ENCODE assay signal across 27 cellular contexts in the genomic region with DNA sequence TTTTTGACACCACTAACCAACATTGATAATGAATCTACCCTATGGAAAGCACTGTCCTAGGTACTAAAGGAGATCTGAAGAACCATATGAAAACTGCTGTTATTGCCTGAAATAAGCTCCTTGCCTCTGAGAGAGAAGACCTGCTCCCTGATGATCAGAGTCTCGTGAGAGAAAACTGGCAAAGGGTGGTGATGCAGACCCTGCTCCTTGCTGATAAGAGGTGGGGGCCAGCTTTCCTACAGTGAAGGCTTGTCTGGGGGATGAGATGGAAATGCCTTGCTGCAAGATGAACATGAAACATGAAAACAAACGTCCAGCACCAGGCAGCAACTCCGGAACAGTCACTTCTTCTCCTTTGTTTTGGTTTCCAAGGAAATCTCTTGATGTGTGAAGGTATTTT. TPM values are rescaled to one million over a fixed set of nuclear protein-coding genes. Genes with fewer than 3 reads are reported as not detected.
DNase-seq lines count a peak whose midpoint lies in the region; ATAC-seq and TF ChIP-seq lines count a peak whose summit lies in the region.
"Had no signal": no experiment of that assay in that cellular context is flagged by ENCODE, and none has a peak within 500 bp of the region (broad histone marks: within the 10 kb centered on the region; RNA-seq: fewer than 3 reads in every experiment).

No MANE protein-coding gene starts in this region.

- no peak for DNase-seq in activated CD4-positive, alpha-beta T cell treated with anti-CD3 and anti-CD28 coated beads, Interleukin-2, amount 10 ng/mL, durations not matched to agents 24 days and 14 days
- DNase-seq in activated CD4-positive, alpha-beta T cell treated with anti-CD3 and anti-CD28 coated beads, Interleukin-2, amount 50 U/mL, for 48 hours = no peak
- no peak for DNase-seq in CD4-positive, alpha-beta memory T cell
- DNase-seq in activated CD8-positive, alpha-beta T cell treated with anti-CD3 and anti-CD28 coated beads for 36 hours = no peak
- DNase-seq in central memory CD8-positive, alpha-beta T cell (ENCODE audit: low spot score in 2 of 2) = no peak
- DNase-seq in NCI-H2029 treated with DMSO at 0.1 percent for 48 hours (lab: John Stamatoyannopoulos, UW) (no peak), T1000 (lab: John Stamatoyannopoulos, UW) (no peak), DMS153 treated with DMSO at 0.1 percent for 48 hours (lab: John Stamatoyannopoulos, UW; ENCODE audit: unreplicated experiment) (no peak)
- DNase-seq: AML-193, cortex of kidney, DMS79 treated with DMSO at 0.1 percent for 48 hours, endodermal cell, foreskin keratinocyte, H9, heart left ventricle, NCI-H1105 treated with DMSO at 0.1 percent for 48 hours, NCI-H2029, NCI-H2227 treated with DMSO at 0.1 percent for 48 hours, NCI-H69, SIG-M5, spleen, trophoblast cell had no signal

- H3K36me3 Mint-ChIP-seq in activated CD4-positive, alpha-beta T cell treated with anti-CD3 and anti-CD28 coated beads, Interleukin-2, amount 10 ng/mL, durations not matched to agents 24 days and 14 days (ENCODE audit: low read depth) = peaks cover 88% of the 10 kb centered on the region
- peaks cover 71 to 87% of the 10 kb centered on the region in 2 donors for H3K36me3 Mint-ChIP-seq in CD4-positive, alpha-beta memory T cell
- peaks cover 96% of the 10 kb centered on the region for H3K36me3 Mint-ChIP-seq in activated CD8-positive, alpha-beta T cell treated with anti-CD3 and anti-CD28 coated beads for 36 hours (ENCODE audit: low read depth)
- H3K36me3 Mint-ChIP-seq in central memory CD8-positive, alpha-beta T cell (ENCODE audit: insufficient read depth) = peaks cover 49% of the 10 kb centered on the region

- no peak overlapping the region for H3K4me3 ChIP-seq in CD4-positive, alpha-beta memory T cell (ENCODE audit: low read length in 2 of 2)
- H3K4me3 ChIP-seq: ascending aorta, esophagus muscularis mucosa, heart left ventricle, lung, right atrium auricular region, spleen had no signal

- intact Hi-C loops in activated CD4-positive, alpha-beta T cell treated with anti-CD3 and anti-CD28 coated beads, Interleukin-2, amount 10 ng/mL, durations not matched to agents 24 days and 14 days (cut with micrococcal nuclease) = no loop called here
- intact Hi-C loops in CD4-positive, alpha-beta memory T cell (cut with micrococcal nuclease) = no loop called here
- intact Hi-C loops in activated CD8-positive, alpha-beta T cell treated with anti-CD3 and anti-CD28 coated beads for 36 hours (cut with micrococcal nuclease) = no loop called here

- no peaks in the 10 kb centered on the region for H3K9me3 ChIP-seq in CD4-positive, alpha-beta memory T cell (ENCODE audit: control insufficient read depth in 1 of 2, low read length in 2 of 2)
- H3K9me3 ChIP-seq: ascending aorta, esophagus muscularis mucosa, heart left ventricle, right atrium auricular region, spleen had no signal

- no peaks in the 10 kb centered on the region for H3K27me3 Mint-ChIP-seq in activated CD4-positive, alpha-beta T cell treated with anti-CD3 and anti-CD28 coated beads, Interleukin-2, amount 10 ng/mL, durations not matched to agents 24 days and 14 days
- H3K27me3 Mint-ChIP-seq in CD4-positive, alpha-beta memory T cell = no peaks in the 10 kb centered on the region
- no peaks in the 10 kb centered on the region for H3K27me3 Mint-ChIP-seq in activated CD8-positive, alpha-beta T cell treated with anti-CD3 and anti-CD28 coated beads for 36 hours
- H3K27me3 Mint-ChIP-seq in central memory CD8-positive, alpha-beta T cell = no peaks in the 10 kb centered on the region

- CTCF ChIA-PET in CD4-positive, alpha-beta memory T cell (lab: Charles Lee; ENCODE audit: partially characterized antibody) = interaction anchor here (1.5 to 6.2 kb wide), 6 partner anchors 27 to 167 kb away, joined by 5 to 59 read pairs (median 21); a partner anchor contains a TSS
- CTCF ChIA-PET in activated CD8-positive, alpha-beta T cell treated with anti-CD3 and anti-CD28 coated beads for 36 hours (lab: Charles Lee) = interaction anchor here (0.9 to 7.5 kb wide), 8 partner anchors 19 to 167 kb away, joined by 3 to 68 read pairs (median 4); a partner anchor contains a TSS

- no peak for ATAC-seq in activated CD8-positive, alpha-beta T cell treated with anti-CD3 and anti-CD28 coated beads for 36 hours
- no peak for ATAC-seq in central memory CD8-positive, alpha-beta T cell (replicated peaks; ENCODE audit: extremely low read depth, poor library complexity, severe bottlenecking)
- ATAC-seq: activated CD4-positive, CD25-positive, alpha-beta regulatory T cell treated with anti-CD3 and anti-CD28 coated beads, Interleukin-2, amount 50 U/mL, for 24 hours; foreskin keratinocyte; heart left ventricle had no signal

- peak overlapping the region; percentile 23 for H3K27ac ChIP-seq in CD4-positive, alpha-beta memory T cell (ENCODE audit: low read depth, low read length)
- H3K27ac ChIP-seq: ascending aorta, esophagus muscularis mucosa, foreskin keratinocyte, heart left ventricle, right atrium auricular region had no signal

- H3K27ac Mint-ChIP-seq in activated CD4-positive, alpha-beta T cell treated with anti-CD3 and anti-CD28 coated beads, Interleukin-2, amount 10 ng/mL, durations not matched to agents 24 days and 14 days = peak overlapping the region; percentile 27
- peak overlapping the region; percentile 64 to 91 (median 79) for H3K27ac Mint-ChIP-seq in CD4-positive, alpha-beta memory T cell
- H3K27ac Mint-ChIP-seq in activated CD8-positive, alpha-beta T cell treated with anti-CD3 and anti-CD28 coated beads for 36 hours = peak overlapping the region; percentile 97
- H3K27ac Mint-ChIP-seq in central memory CD8-positive, alpha-beta T cell (ENCODE audit: low read depth) = peak overlapping the region; percentile 60
- H3K27ac Mint-ChIP-seq: endodermal cell, H9 had no signal

- no peak overlapping the region for H3K4me3 Mint-ChIP-seq in activated CD4-positive, alpha-beta T cell treated with anti-CD3 and anti-CD28 coated beads, Interleukin-2, amount 10 ng/mL, durations not matched to agents 24 days and 14 days
- peak overlapping the region in 7 of 8 donors; percentile 11 to 80 (median 53) for H3K4me3 Mint-ChIP-seq in CD4-positive, alpha-beta memory T cell
- H3K4me3 Mint-ChIP-seq in activated CD8-positive, alpha-beta T cell treated with anti-CD3 and anti-CD28 coated beads for 36 hours = no peak overlapping the region
- peak overlapping the region; percentile 27 for H3K4me3 Mint-ChIP-seq in central memory CD8-positive, alpha-beta T cell
- H3K4me3 Mint-ChIP-seq: endodermal cell, H9 had no signal

- H3K27me3 ChIP-seq in CD4-positive, alpha-beta memory T cell (ENCODE audit: insufficient read depth, low read length) = no peaks in the 10 kb centered on the region
- H3K27me3 ChIP-seq: ascending aorta, esophagus muscularis mucosa, heart left ventricle, right atrium auricular region, spleen had no signal

- TF ChIP-seq CTCF in activated CD8-positive, alpha-beta T cell treated with anti-CD3 and anti-CD28 coated beads for 36 hours (IDR thresholded peaks at IDR 0.05) = no peak

- peaks cover 47% of the 10 kb centered on the region for H3K36me3 ChIP-seq in CD4-positive, alpha-beta memory T cell (ENCODE audit: insufficient read depth, low read length)
- H3K36me3 ChIP-seq: ascending aorta, esophagus muscularis mucosa, heart left ventricle, right atrium auricular region had no signal

- H3K4me1 ChIP-seq in CD4-positive, alpha-beta memory T cell (ENCODE audit: insufficient read depth, low read length) = peaks cover 93% of the 10 kb centered on the region
- H3K4me1 ChIP-seq: ascending aorta had no signal

- H3K4me1 Mint-ChIP-seq in activated CD4-positive, alpha-beta T cell treated with anti-CD3 and anti-CD28 coated beads, Interleukin-2, amount 10 ng/mL, durations not matched to agents 24 days and 14 days = peaks cover 81% of the 10 kb centered on the region
- peaks cover 79 to 100% (median 89%) of the 10 kb centered on the region in 4 donors for H3K4me1 Mint-ChIP-seq in CD4-positive, alpha-beta memory T cell
- peaks cover 98% of the 10 kb centered on the region for H3K4me1 Mint-ChIP-seq in activated CD8-positive, alpha-beta T cell treated with anti-CD3 and anti-CD28 coated beads for 36 hours (ENCODE audit: low read depth)
- H3K4me1 Mint-ChIP-seq in central memory CD8-positive, alpha-beta T cell = peaks cover 87% of the 10 kb centered on the region

- POLR2A ChIA-PET in CD4-positive, alpha-beta memory T cell (lab: Charles Lee; ENCODE audit: partially characterized antibody) = interaction anchor here (0.8 to 4.4 kb wide), 7 partner anchors 9 to 151 kb away, joined by 3 to 23 read pairs (median 5); a partner anchor contains a TSS
- POLR2A ChIA-PET in activated CD8-positive, alpha-beta T cell treated with anti-CD3 and anti-CD28 coated beads for 36 hours (lab: Charles Lee) = interaction anchor here (0.7 to 2.5 kb wide), 9 partner anchors 8 to 163 kb away, joined by 3 to 8 read pairs (median 4); no protein-coding TSS in a partner anchor

- peaks cover 11% of the 10 kb centered on the region for H3K9me3 Mint-ChIP-seq in activated CD4-positive, alpha-beta T cell treated with anti-CD3 and anti-CD28 coated beads, Interleukin-2, amount 10 ng/mL, durations not matched to agents 24 days and 14 days
- H3K9me3 Mint-ChIP-seq in CD4-positive, alpha-beta memory T cell = no peaks in the 10 kb centered on the region
- peaks cover 8% of the 10 kb centered on the region for H3K9me3 Mint-ChIP-seq in activated CD8-positive, alpha-beta T cell treated with anti-CD3 and anti-CD28 coated beads for 36 hours
- no peaks in the 10 kb centered on the region for H3K9me3 Mint-ChIP-seq in central memory CD8-positive, alpha-beta T cell
- H3K9me3 Mint-ChIP-seq: endodermal cell, H9 had no signal

RNA-seq across cellular contexts. Expression of a gene that starts 31.9 kb away (rescaled TPM):
- total RNA-seq in activated CD4-positive, alpha-beta T cell treated with anti-CD3 and anti-CD28 coated beads, Interleukin-2, amount 10 ng/mL, durations not matched to agents 24 days and 14 days = 94.4 and 94.7 TPM in 2 replicates
- total RNA-seq in CD4-positive, alpha-beta memory T cell = 100 to 1,000 TPM; 123 to 125 TPM
- polyA plus RNA-seq in CD4-positive, alpha-beta memory T cell = 10 to 100 TPM; 47.8 to 85.9 TPM
- total RNA-seq in activated CD8-positive, alpha-beta T cell treated with anti-CD3 and anti-CD28 coated beads for 36 hours = 100 to 1,000 TPM; 105 to 106 TPM
- total RNA-seq: ascending aorta, foreskin keratinocyte had no signal
- polyA plus RNA-seq: foreskin keratinocyte had no signal

Comparison
In these comparisons a context has a peak if more than half of its experiments do, and no peak if none do; other contexts are left out.
1. H3K27ac Mint-ChIP-seq: peak in every context shown above with its lines; median percentile 97 in activated CD8-positive, alpha-beta T cell treated with anti-CD3 and anti-CD28 coated beads for 36 hours; 79 in CD4-positive, alpha-beta memory T cell; 60 in central memory CD8-positive, alpha-beta T cell; 27 in activated CD4-positive, alpha-beta T cell treated with anti-CD3 and anti-CD28 coated beads, Interleukin-2, amount 10 ng/mL, durations not matched to agents 24 days and 14 days.
2. H3K4me3 Mint-ChIP-seq: peak in CD4-positive, alpha-beta memory T cell (7 of 8) and central memory CD8-positive, alpha-beta T cell (single experiment); none in activated CD4-positive, alpha-beta T cell treated with anti-CD3 and anti-CD28 coated beads, Interleukin-2, amount 10 ng/mL, durations not matched to agents 24 days and 14 days (single experiment) and activated CD8-positive, alpha-beta T cell treated with anti-CD3 and anti-CD28 coated beads for 36 hours (single experiment).